Comparison of ENCODE assay signal across 26 cellular contexts in the genomic region with DNA sequence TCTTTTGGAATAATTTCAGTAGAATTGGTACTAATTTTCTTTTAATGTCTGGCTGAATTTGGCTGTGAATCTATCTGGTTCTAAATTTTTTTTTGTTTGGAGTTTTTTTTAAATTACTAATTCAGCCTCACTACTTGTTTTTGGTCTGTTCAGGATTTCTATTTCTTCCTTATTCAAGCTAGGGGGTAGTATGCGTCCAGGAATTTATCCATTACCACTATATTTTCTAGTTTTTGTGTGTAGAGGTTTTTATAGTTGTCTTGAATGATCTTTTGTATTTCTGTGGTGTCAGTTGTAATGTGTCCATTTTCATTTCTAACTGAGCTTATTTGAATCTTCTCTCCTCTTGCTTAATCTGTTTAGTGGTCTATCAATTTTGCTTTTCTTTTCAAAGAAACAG. TPM values are rescaled to one million over a fixed set of nuclear protein-coding genes. Genes with fewer than 3 reads are reported as not detected.
DNase-seq lines count a peak whose midpoint lies in the region; ATAC-seq, FAIRE-seq and TF ChIP-seq lines count a peak whose summit lies in the region.
"Had no signal": no experiment of that assay in that cellular context is flagged by ENCODE, and none has a peak within 500 bp of the region (broad histone marks: within the 10 kb centered on the region; RNA-seq: fewer than 3 reads in every experiment).

No MANE protein-coding gene starts in this region.

- H3F3A ChIP-seq in SK-N-SH (replicated peaks; ENCODE audit: insufficient read depth): no peaks in the 10 kb centered on the region

- WGBS in SK-N-SH (ENCODE audit: low lambda C conversion rate): 20% methylated on average over 1 of the region's 1 CpG
- WGBS in heart left ventricle, 4 donors: 77 to 87% (median 82%) methylated on average over 1 of the region's 1 CpG
- 18% methylated on average over 1 of the region's 1 CpG for WGBS in HepG2 (ENCODE audit: low lambda C conversion rate)
- 83 to 86% (median 85%) methylated on average over 1 of the region's 1 CpG for WGBS in psoas muscle, 3 donors

- peak; percentile 46 for TF ChIP-seq RAD21 in SK-N-SH (IDR thresholded peaks at IDR 0.05; ENCODE audit: low read length)
- no peak for TF ChIP-seq RAD21 in HepG2 (CRISPR knock-in tag; IDR thresholded peaks at IDR 0.05)

- no peaks in the 10 kb centered on the region for H3K27me3 ChIP-seq in SK-N-SH (ENCODE audit: insufficient read depth)
- H3K27me3 ChIP-seq in heart left ventricle: no peaks in the 10 kb centered on the region
- no peaks in the 10 kb centered on the region for H3K27me3 ChIP-seq in HepG2 (ENCODE audit: control insufficient read depth in 1 of 2, insufficient read depth in 2 of 2, low read length in 2 of 2)
- no peaks in the 10 kb centered on the region for H3K27me3 ChIP-seq in psoas muscle (ENCODE audit: insufficient read depth in 3 of 3, low read length in 2 of 3)
- H3K27me3 ChIP-seq: BLaER1 had no signal

- H2AFZ ChIP-seq in SK-N-SH (ENCODE audit: low read depth) (no peak overlapping the region), HepG2 (ENCODE audit: low read length) (no peak overlapping the region)
- H2AFZ ChIP-seq: GM23248 had no signal

- TF ChIP-seq CTCF in SK-N-SH (IDR thresholded peaks at IDR 0.05): no peak; the same call in 1 of the 2 replicates
- no peak for TF ChIP-seq CTCF in heart left ventricle (IDR thresholded peaks at IDR 0.05)
- TF ChIP-seq CTCF in HepG2 (CRISPR knock-in tag; IDR thresholded peaks at IDR 0.05): no peak
- no peak for TF ChIP-seq CTCF in psoas muscle (IDR thresholded peaks at IDR 0.05)

- ATAC-seq in SK-N-SH treated with all-trans-retinoic acid at 6 μM for 48 hours (no peak), heart left ventricle (no peak), HepG2 (no peak), psoas muscle (no peak)
- ATAC-seq: HCT116 had no signal

- DNase-seq in SK-N-SH (no peak), frontal cortex (ENCODE audit: low spot score in 2 of 2) (no peak), midbrain (lab: John Stamatoyannopoulos, UW) (peak; percentile 1), heart left ventricle (no peak), NOMO-1 (lab: John Stamatoyannopoulos, UW; ENCODE audit: unreplicated experiment in 2 of 2) (no peak), HepG2 (ENCODE audit: low spot score) (no peak), psoas muscle (no peak)
- DNase-seq: CD4-positive, alpha-beta T cell; CD8-positive, alpha-beta memory T cell; DMS 273 treated with DMSO at 0.1 percent for 48 hours; DMS79; EL; GF-D8; GM23248; H9 had no signal

- no peaks in the 10 kb centered on the region for H3K9me2 ChIP-seq in SK-N-SH

- H3K4me1 ChIP-seq in SK-N-SH (ENCODE audit: control insufficient read depth in 1 of 2, insufficient read depth in 2 of 2, low read depth in 1 of 2, low read length in 1 of 2) (peaks cover 0 to 6% of the 10 kb centered on the region in 2 experiments; a peak in 1 of 4 replicates), heart left ventricle (no peaks in the 10 kb centered on the region), HepG2 (ENCODE audit: insufficient read depth, low read length) (no peaks in the 10 kb centered on the region), psoas muscle (no peaks in the 10 kb centered on the region)
- H3K4me1 ChIP-seq: BLaER1 had no signal

- intact Hi-C loops in heart left ventricle (cut with DNase I): no loop called here
- intact Hi-C loops in HepG2 (cut with micrococcal nuclease; ENCODE audit: unreplicated experiment): no loop called here
- intact Hi-C loops in psoas muscle (cut with DNase I): no loop called here

- FAIRE-seq in frontal cortex (lab: Jason Lieb, UNC): peak; percentile 85
- no peak for FAIRE-seq in HepG2 (lab: Jason Lieb, UNC)
- FAIRE-seq: A204.1, D721Med, GM12891, GM19239, H1 had no signal

- H4K20me1 ChIP-seq in SK-N-SH (ENCODE audit: insufficient read depth): no peaks in the 10 kb centered on the region
- H4K20me1 ChIP-seq in HepG2 (ENCODE audit: insufficient read depth, low read length): no peaks in the 10 kb centered on the region
- H4K20me1 ChIP-seq: BLaER1 had no signal

- BruUV-seq in HepG2 (replicated peaks; lab: Mats Ljungman, UMichigan): no TSS peak

- TF ChIP-seq POLR2A in heart left ventricle (IDR thresholded peaks at IDR 0.05) (no peak), HepG2 (IDR thresholded peaks at IDR 0.05; ENCODE audit: insufficient read depth in 1 of 2, low read depth in 2 of 2, low read length in 2 of 2) (no peak)

- H3K4me3 ChIP-seq in SK-N-SH (ENCODE audit: low read depth in 2 of 2, low read length in 1 of 2): no peak overlapping the region
- H3K4me3 ChIP-seq in heart left ventricle: no peak overlapping the region
- H3K4me3 ChIP-seq in HepG2 (replicated peaks in 1 of 3; ENCODE audit: insufficient read depth in 1 of 3, low read depth in 2 of 3, low read length in 3 of 3): no peak overlapping the region
- H3K4me3 ChIP-seq in psoas muscle: no peak overlapping the region
- H3K4me3 ChIP-seq: BLaER1, GM23248 had no signal

- H3K79me2 ChIP-seq in SK-N-SH (ENCODE audit: insufficient read depth) (no peaks in the 10 kb centered on the region), HepG2 (ENCODE audit: insufficient read depth, low read length) (no peaks in the 10 kb centered on the region)

- H3K36me3 ChIP-seq in SK-N-SH (replicated peaks in 1 of 2; ENCODE audit: control insufficient read depth in 1 of 2, insufficient read depth in 2 of 2, low read length in 1 of 2) (no peaks in the 10 kb centered on the region), heart left ventricle (no peaks in the 10 kb centered on the region), HepG2 (replicated peaks in 1 of 2; ENCODE audit: control insufficient read depth in 1 of 2, insufficient read depth in 2 of 2, low read length in 2 of 2) (no peaks in the 10 kb centered on the region), psoas muscle (ENCODE audit: insufficient read depth in 1 of 2, low read depth in 1 of 2) (no peaks in the 10 kb centered on the region)
- H3K36me3 ChIP-seq: BLaER1 had no signal

- CTCF ChIA-PET in SK-N-SH (lab: Yijun Ruan, JAX) (interaction anchor here (0.7 to 1.2 kb wide), 5 partner anchors 15 to 113 kb away, joined by 3 to 4 read pairs (median 3); no protein-coding TSS in a partner anchor), HepG2 (lab: Yijun Ruan, JAX; ENCODE audit: low intra/inter-chr PET ratio, low total read pairs) (no interaction called here)

- H3K4me2 ChIP-seq in SK-N-SH (no peak overlapping the region), HepG2 (ENCODE audit: low read depth, low read length) (no peak overlapping the region)
- H3K4me2 ChIP-seq: BLaER1 had no signal

- H3K9ac ChIP-seq in SK-N-SH: no peak overlapping the region
- H3K9ac ChIP-seq in HepG2 (ENCODE audit: insufficient read depth, low read depth, low read length): no peak overlapping the region
- H3K9ac ChIP-seq: BLaER1, GM23248 had no signal

- TF ChIP-seq EP300 in SK-N-SH (IDR thresholded peaks at IDR 0.05; ENCODE audit: borderline replicate concordance in 1 of 2, low read depth in 1 of 2, low read length in 1 of 2) (no peak), HepG2 (IDR thresholded peaks at IDR 0.05; ENCODE audit: low read depth in 2 of 2, low read length in 2 of 2) (no peak), HepG2 (CRISPR knock-in tag; IDR thresholded peaks at IDR 0.05; ENCODE audit: borderline replicate concordance) (no peak)

- H3K9me3 ChIP-seq in SK-N-SH (no peaks in the 10 kb centered on the region), heart left ventricle (peaks cover 0 to 27% (median 9%) of the 10 kb centered on the region in 12 donors), HepG2 (ENCODE audit: low read length) (peaks cover 6% of the 10 kb centered on the region; the same call in 1 of the 2 replicates), psoas muscle (no peaks in the 10 kb centered on the region)

- H3K27ac ChIP-seq in SK-N-SH (ENCODE audit: low read depth in 2 of 2, low read length in 1 of 2) (no peak overlapping the region), heart left ventricle (no peak overlapping the region), HepG2 (ENCODE audit: extremely low read length, insufficient read depth, low read length) (no peak overlapping the region), psoas muscle (no peak overlapping the region)
- H3K27ac ChIP-seq: 22Rv1, BLaER1, GM23248 had no signal

- POLR2A ChIA-PET in SK-N-SH (lab: Yijun Ruan, JAX): no interaction called here
- POLR2A ChIA-PET in HepG2 (lab: Yijun Ruan, JAX): no interaction called here

- in situ Hi-C loops in HepG2 (cut with HindIII; ENCODE audit: extremely low pct_ligation_motif_present, low pct_unique_long_range_greater_than_20kb): no loop called here

TF ChIP-seq in HepG2, 621 proteins besides CTCF, POLR2A, EP300 and RAD21 (continues in another document):
- TF ChIP-seq XBP1 (CRISPR knock-in tag; IDR thresholded peaks at IDR 0.05): no peak

RNA-seq across cellular contexts. Expression of a gene that starts 48.9 kb away (rescaled TPM):
- 2.4 and 5.4 TPM in 2 replicates for polyA plus RNA-seq in SK-N-SH (2012; rRNA removed)
- 7.3 and 8.9 TPM in 2 replicates for polyA plus RNA-seq in SK-N-SH (2012; cell fraction: cytosol; rRNA removed)
- polyA plus RNA-seq in SK-N-SH (2012; cell fraction: nucleus; rRNA removed): 7.5 and 10.2 TPM in 2 replicates
- 42.4 TPM for total RNA-seq in frontal cortex
- total RNA-seq in heart left ventricle: 10 to 100 TPM; 37.5 to 74.4 (median 58.7) TPM
- polyA plus RNA-seq in heart left ventricle: 10 to 100 TPM; 23.8 to 28.8 TPM
- total RNA-seq in HepG2 (2016; rRNA removed; fragmentation: Illumina TruSeq; extraction: Trizol): 0.29 TPM in 1 of 2 replicates, not detected in the other
- total RNA-seq in HepG2 (2016; cell fraction: cytosol; rRNA removed; fragmentation: Illumina TruSeq; extraction: Trizol; ENCODE audit: low read depth): not detected in 2 replicates
- 0.24 and 0.68 TPM in 2 replicates for total RNA-seq in HepG2 (2016; cell fraction: insoluble cytoplasmic fraction; rRNA removed; fragmentation: Illumina TruSeq; extraction: Trizol)
- 0.09 TPM in 1 of 2 replicates, not detected in the other for total RNA-seq in HepG2 (2016; cell fraction: membrane; rRNA removed; fragmentation: Illumina TruSeq; extraction: Trizol)
- total RNA-seq in HepG2 (2016; cell fraction: nucleus; rRNA removed; fragmentation: Illumina TruSeq; extraction: Trizol): 1.2 TPM in 1 of 2 replicates, not detected in the other
- not detected in 2 replicates for polyA plus RNA-seq in HepG2 (2011; rRNA removed)
- polyA plus RNA-seq in HepG2 (2011; cell fraction: cytosol; rRNA removed): not detected in 2 replicates
- polyA plus RNA-seq in HepG2 (2011; cell fraction: nucleus; rRNA removed): not detected in 2 replicates
- polyA plus RNA-seq in HepG2 (2012): not detected in 2 replicates
- polyA plus RNA-seq in HepG2 (2016; cell fraction: cytosol; fragmentation: Illumina TruSeq; extraction: Trizol; ENCODE audit: low read depth): not detected in 2 replicates
- not detected in 2 replicates for polyA plus RNA-seq in HepG2 (2016; cell fraction: insoluble cytoplasmic fraction; fragmentation: Illumina TruSeq; extraction: Trizol; ENCODE audit: low read depth)
- 0.14 TPM in 1 of 2 replicates, not detected in the other for polyA plus RNA-seq in HepG2 (2016; cell fraction: membrane; fragmentation: Illumina TruSeq; extraction: Trizol; ENCODE audit: low read depth)
- polyA plus RNA-seq in HepG2 (2016; cell fraction: nucleus; fragmentation: Illumina TruSeq; extraction: Trizol; ENCODE audit: insufficient read depth, low read depth): not detected in 2 replicates
- polyA minus RNA-seq in HepG2 (2011; rRNA and poly(A)+ RNA removed; ENCODE audit: low replicate concordance): 1.7 TPM in 1 of 2 replicates, not detected in the other
- polyA minus RNA-seq in HepG2 (2011; cell fraction: cytosol; rRNA and poly(A)+ RNA removed): not detected in 2 replicates
- polyA minus RNA-seq in HepG2 (2011; cell fraction: nucleus; rRNA and poly(A)+ RNA removed): not detected in 2 replicates
- 1 to 10 TPM; 1.8 to 4.1 (median 2.4) TPM for total RNA-seq in psoas muscle
- polyA plus RNA-seq in psoas muscle: 1 to 10 TPM; 1.6 to 3.4 (median 2.0) TPM
- total RNA-seq: B cell, GM23248 had no signal
- polyA plus RNA-seq: AG04450, GM23248 had no signal
